8 cellular contexts compared by ENCODE assay signal in the genomic region with DNA sequence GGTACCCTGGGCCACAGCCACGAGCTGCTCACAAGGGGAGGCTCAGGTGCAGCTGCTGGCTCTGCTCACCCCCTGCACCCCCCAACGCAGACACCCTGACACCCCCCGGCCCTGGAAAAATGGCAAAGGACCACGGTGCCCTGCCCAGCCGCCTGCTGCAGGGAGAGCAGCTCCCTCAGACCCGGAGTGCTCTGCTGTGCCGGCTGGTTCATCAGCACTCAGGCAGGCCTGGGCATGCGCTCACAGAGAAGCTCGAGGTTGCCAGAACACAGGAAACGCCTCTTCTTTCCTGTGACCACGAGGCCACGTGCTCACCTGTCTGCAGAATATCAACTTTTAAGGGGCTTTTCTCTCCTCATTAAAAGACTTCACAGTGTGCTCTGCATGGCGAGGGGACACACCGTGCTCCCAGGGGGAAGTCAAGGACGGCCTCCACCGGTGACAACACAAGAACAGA. TPM values are rescaled to one million over a fixed set of nuclear protein-coding genes. Genes with fewer than 3 reads are reported as not detected.
A peak's percentile ranks its signal among the peaks of the same experiment; 100 is the strongest.
DNase-seq lines count a peak whose midpoint lies in the region; TF ChIP-seq lines count a peak whose summit lies in the region.

No MANE protein-coding gene starts in this region.

- H3K27me3 Mint-ChIP-seq in activated naive CD4-positive, alpha-beta T cell treated with anti-CD3 and anti-CD28 coated beads for 36 hours (ENCODE audit: low read depth), result peaks cover 2% of the 10 kb centered on the region

- intact Hi-C loops in activated naive CD4-positive, alpha-beta T cell treated with anti-CD3 and anti-CD28 coated beads for 36 hours (cut with micrococcal nuclease), result loop anchor here (1.0 to 2.0 kb wide), 4 partner anchors 20 to 218 kb away; a partner anchor contains a TSS
- intact Hi-C loops in uterus (cut with DNase I; ENCODE audit: low total_unique reads), result no loop called here

- peak; percentile 91 for DNase-seq in activated naive CD4-positive, alpha-beta T cell treated with anti-CD3 and anti-CD28 coated beads for 36 hours
- peak; percentile 69 for DNase-seq in stimulated activated CD4-positive, alpha-beta T cell treated with anti-CD3 and anti-CD28 coated beads, Interleukin-4, amount 100 ng/mL, for 1 hour
- DNase-seq in H4 (ENCODE audit: low spot score), result no peak
- DNase-seq in NCI-H446 treated with DMSO at 0.1 percent for 48 hours (lab: John Stamatoyannopoulos, UW), result no peak
- DNase-seq in uterus, result no peak
- DNase-seq in mesenteric fat pad (ENCODE audit: low spot score), result no peak

- H3K27me3 ChIP-seq in OCI-LY3 (ENCODE audit: low read depth, low read length) (no peaks in the 10 kb centered on the region), uterus (peaks cover 0 to 8% of the 10 kb centered on the region in 2 donors)

- peak overlapping the region; percentile 33; the same call in 1 of the 2 replicates for H3K4me2 ChIP-seq in OCI-LY3 (ENCODE audit: low read length)

- H4K20me1 ChIP-seq in OCI-LY3 (ENCODE audit: insufficient read depth, low read length), result 0 out of 2 replicates have a peak, but pooled peaks cover 6% of the 10 kb centered on the region

- no peaks in the 10 kb centered on the region for H3K9me3 Mint-ChIP-seq in activated naive CD4-positive, alpha-beta T cell treated with anti-CD3 and anti-CD28 coated beads for 36 hours

- TF ChIP-seq POLR2A in GM19099 (IDR thresholded peaks at IDR 0.05; ENCODE audit: extremely low read depth, insufficient read length, low read depth), result peak; percentile 41
- no peak for TF ChIP-seq POLR2A in uterus (IDR thresholded peaks at IDR 0.05)

- H3K36me3 Mint-ChIP-seq in activated naive CD4-positive, alpha-beta T cell treated with anti-CD3 and anti-CD28 coated beads for 36 hours (ENCODE audit: low read depth), result peaks cover 6% of the 10 kb centered on the region

- peaks cover 13% of the 10 kb centered on the region for H3K36me3 ChIP-seq in OCI-LY3 (replicated peaks; ENCODE audit: low read depth, low read length)
- H3K36me3 ChIP-seq in uterus, result no peaks in the 10 kb centered on the region

- no peaks in the 10 kb centered on the region for H3K9me3 ChIP-seq in OCI-LY3 (ENCODE audit: insufficient read depth, low read length)
- H3K9me3 ChIP-seq in uterus, result no peaks in the 10 kb centered on the region

- H3K27ac ChIP-seq in OCI-LY3 (ENCODE audit: low read length), result peak overlapping the region; percentile 59
- no peak overlapping the region for H3K27ac ChIP-seq in uterus

- H3K9ac ChIP-seq in OCI-LY3 (ENCODE audit: low read length), result peak overlapping the region; percentile 19; the same call in 1 of the 2 replicates

- H3K4me1 ChIP-seq in OCI-LY3 (ENCODE audit: low read length), result peaks cover 16% of the 10 kb centered on the region
- H3K4me1 ChIP-seq in uterus, result peaks cover 0 to 9% of the 10 kb centered on the region in 2 donors

- no peak overlapping the region for H3K4me3 ChIP-seq in OCI-LY3 (ENCODE audit: low read length)
- H3K4me3 ChIP-seq in uterus, result no peak overlapping the region

- H2AFZ ChIP-seq in OCI-LY3 (ENCODE audit: low read depth, low read length), result no peak overlapping the region

- TF ChIP-seq CTCF in OCI-LY3 (IDR thresholded peaks at IDR 0.05; ENCODE audit: low read depth, low read length) (no peak), uterus (IDR thresholded peaks at IDR 0.05) (no peak)

- peaks cover 22% of the 10 kb centered on the region for H3K4me1 Mint-ChIP-seq in activated naive CD4-positive, alpha-beta T cell treated with anti-CD3 and anti-CD28 coated beads for 36 hours (ENCODE audit: low read depth)

- CTCF ChIA-PET in activated naive CD4-positive, alpha-beta T cell treated with anti-CD3 and anti-CD28 coated beads for 36 hours (lab: Charles Lee), result interaction anchor here (0.7 to 2.5 kb wide), 7 partner anchors 9 to 267 kb away, joined by 3 to 43 read pairs (median 4); no protein-coding TSS in a partner anchor

- no peaks in the 10 kb centered on the region for H3K79me2 ChIP-seq in OCI-LY3 (ENCODE audit: low read length)

- peak overlapping the region; percentile 85 for H3K27ac Mint-ChIP-seq in activated naive CD4-positive, alpha-beta T cell treated with anti-CD3 and anti-CD28 coated beads for 36 hours

- H3K4me3 Mint-ChIP-seq in activated naive CD4-positive, alpha-beta T cell treated with anti-CD3 and anti-CD28 coated beads for 36 hours, result peak overlapping the region; percentile 10

RNA-seq across cellular contexts. Expression of a gene that starts 4.3 kb away (rescaled TPM):
- total RNA-seq in activated naive CD4-positive, alpha-beta T cell treated with anti-CD3 and anti-CD28 coated beads for 36 hours, result 1 to 10 TPM; 6.0 to 7.8 TPM
- 0.21 TPM in 1 of 2 replicates, not detected in the other for total RNA-seq in H4 (2014; rRNA removed; shearing (Covaris generic))
- 1 to 10 TPM in 2 of 4 donors, not detected in 2; 3.1 to 8.2 TPM for total RNA-seq in uterus
- total RNA-seq in mesenteric fat pad, result 2.9 TPM

RNA-seq across cellular contexts. Expression of a gene that starts 18.8 kb away (rescaled TPM):
- total RNA-seq in activated naive CD4-positive, alpha-beta T cell treated with anti-CD3 and anti-CD28 coated beads for 36 hours, result 1 to 10 TPM; 8.7 to 9.9 TPM
- total RNA-seq in H4 (2014; rRNA removed; shearing (Covaris generic)), result 20.5 and 29.6 TPM in 2 replicates
- total RNA-seq in uterus (10 to 100 TPM in 3 of 4 donors, 1 to 10 TPM in 1; 1.8 to 23.5 (median 17.6) TPM), mesenteric fat pad (14.1 TPM)

RNA-seq across cellular contexts. Expression of a gene that starts 19.1 kb away (rescaled TPM):
- total RNA-seq in activated naive CD4-positive, alpha-beta T cell treated with anti-CD3 and anti-CD28 coated beads for 36 hours, result 10 to 100 TPM; 74.7 to 79.5 TPM
- 101 and 116 TPM in 2 replicates for total RNA-seq in H4 (2014; rRNA removed; shearing (Covaris generic))
- total RNA-seq in uterus (100 to 1,000 TPM in 1 of 4 donors, 10 to 100 TPM in 3; 29.7 to 105 (median 50.3) TPM), mesenteric fat pad (144 TPM)

RNA-seq across cellular contexts. Expression of a gene that starts 22.8 kb away (rescaled TPM):
- total RNA-seq in activated naive CD4-positive, alpha-beta T cell treated with anti-CD3 and anti-CD28 coated beads for 36 hours, result 10 to 100 TPM; 48.5 to 49.7 TPM
- total RNA-seq in H4 (2014; rRNA removed; shearing (Covaris generic)), result 52.7 and 66.5 TPM in 2 replicates
- total RNA-seq in uterus (10 to 100 TPM in 3 of 4 donors, 1 to 10 TPM in 1; 9.5 to 66.1 (median 49.8) TPM), mesenteric fat pad (56.5 TPM)

RNA-seq across cellular contexts. Expression of a gene that starts 29.4 kb away (rescaled TPM):
- total RNA-seq in activated naive CD4-positive, alpha-beta T cell treated with anti-CD3 and anti-CD28 coated beads for 36 hours, result 1 to 10 TPM; 5.6 to 7.6 TPM
- 0.53 and 1.9 TPM in 2 replicates for total RNA-seq in H4 (2014; rRNA removed; shearing (Covaris generic))
- total RNA-seq in uterus (1 to 10 TPM in 3 of 4 donors, under 1 TPM in 1; 0.26 to 8.4 (median 4.4) TPM), mesenteric fat pad (2.1 TPM)

Comparison
In these comparisons a context has a peak if more than half of its experiments do, and no peak if none do; other contexts are left out.
1. DNase-seq: peak in activated naive CD4-positive, alpha-beta T cell treated with anti-CD3 and anti-CD28 coated beads for 36 hours (single experiment) and stimulated activated CD4-positive, alpha-beta T cell treated with anti-CD3 and anti-CD28 coated beads, Interleukin-4, amount 100 ng/mL, for 1 hour (single experiment); none in H4 (single experiment), NCI-H446 treated with DMSO at 0.1 percent for 48 hours (single experiment), uterus (0 of 2) and mesenteric fat pad (single experiment).